In the genomic region with DNA sequence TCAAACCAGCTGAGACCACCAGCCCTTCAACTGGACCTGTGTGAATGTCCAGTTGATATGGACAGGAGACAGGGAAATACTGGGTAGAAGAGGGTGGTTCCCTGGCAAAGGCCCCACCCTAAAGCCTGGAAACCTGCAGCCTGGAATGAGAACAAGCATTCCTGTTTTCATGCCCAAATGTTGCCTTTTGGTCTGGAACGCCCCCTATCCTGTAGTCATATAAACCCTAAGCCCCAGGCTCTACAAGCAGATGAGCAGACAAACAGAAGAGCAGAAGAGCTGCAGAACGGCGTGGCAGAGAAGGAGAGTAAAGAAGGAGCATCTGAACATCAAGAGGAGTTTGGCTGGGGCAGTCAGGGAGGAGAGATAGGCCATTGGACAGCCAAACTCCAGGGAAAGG, we compare ENCODE assay signal across 22 cellular contexts. TPM values are rescaled to one million over a fixed set of nuclear protein-coding genes. Genes with fewer than 3 reads are reported as not detected.
DNase-seq lines count a peak whose midpoint lies in the region; ATAC-seq and TF ChIP-seq lines count a peak whose summit lies in the region.
"Had no signal": no experiment of that assay in that cellular context is flagged by ENCODE, and none has a peak within 500 bp of the region (broad histone marks: within the 10 kb centered on the region; RNA-seq: fewer than 3 reads in every experiment).

No MANE protein-coding gene starts in this region.

- H3K9me3 ChIP-seq in Loucy (ENCODE audit: insufficient read depth, low read depth, low read length) = no peaks in the 10 kb centered on the region
- H3K9me3 ChIP-seq in spleen = no peaks in the 10 kb centered on the region
- no peaks in the 10 kb centered on the region for H3K9me3 ChIP-seq in heart right ventricle
- H3K9me3 ChIP-seq: A549 had no signal

- peaks cover 11% of the 10 kb centered on the region for H3F3A ChIP-seq in Loucy (ENCODE audit: low read depth)

- no peak for TF ChIP-seq CTCF in Loucy (conservative IDR thresholded peaks at IDR 0.05; ENCODE audit: low read length)
- no peak for TF ChIP-seq CTCF in spleen (IDR thresholded peaks at IDR 0.05 in 8 of 11, conservative IDR thresholded peaks at IDR 0.05 in 3 of 11)
- TF ChIP-seq CTCF in heart right ventricle (IDR thresholded peaks at IDR 0.05) = no peak

- intact Hi-C loops in spleen (cut with DNase I; ENCODE audit: low total_unique reads) (loop anchor here (2.0 kb wide), 1 partner anchor 37 kb away; no protein-coding TSS in a partner anchor), heart right ventricle (cut with DNase I) (no loop called here)

- H3K4me3 Mint-ChIP-seq in activated naive CD4-positive, alpha-beta T cell treated with anti-CD3 and anti-CD28 coated beads, Interleukin-2, amount 10 ng/mL, durations not matched to agents 7 days and 5 days = no peak overlapping the region
- H3K4me3 Mint-ChIP-seq in activated naive CD8-positive, alpha-beta T cell treated with anti-CD3 and anti-CD28 coated beads for 36 hours = no peak overlapping the region

- WGBS in spleen, 5 donors = 89 to 95% (median 91%) methylated on average over 3 of the region's 3 CpGs
- 88 to 90% methylated on average over 3 of the region's 3 CpGs for WGBS in heart right ventricle, 2 donors

- H3K9ac ChIP-seq in Loucy (ENCODE audit: low read depth, low read length, poor library complexity, severe bottlenecking) = peak overlapping the region; percentile 91

- peaks cover 22% of the 10 kb centered on the region for H3K79me2 ChIP-seq in Loucy (ENCODE audit: insufficient read depth, low read length)

- H3K27ac ChIP-seq in spleen (peak overlapping the region in 7 of 8 donors; percentile 21 to 96 (median 91)), heart right ventricle (peak overlapping the region in 4 of 10 donors; percentile 14 to 82 (median 76))
- H3K27ac ChIP-seq: A549 had no signal

- H3K27me3 ChIP-seq in Loucy (ENCODE audit: insufficient read depth, low read length, poor library complexity, severe bottlenecking) (no peaks in the 10 kb centered on the region), spleen (replicated peaks in 1 of 7) (no peaks in the 10 kb centered on the region), heart right ventricle (no peaks in the 10 kb centered on the region)

- no peaks in the 10 kb centered on the region for H4K20me1 ChIP-seq in Loucy (ENCODE audit: insufficient read depth, low read length, poor library complexity, severe bottlenecking)

- peak overlapping the region; percentile 60 for H3K27ac Mint-ChIP-seq in activated naive CD4-positive, alpha-beta T cell treated with anti-CD3 and anti-CD28 coated beads, Interleukin-2, amount 10 ng/mL, durations not matched to agents 7 days and 5 days
- H3K27ac Mint-ChIP-seq in activated naive CD8-positive, alpha-beta T cell treated with anti-CD3 and anti-CD28 coated beads for 36 hours = peak overlapping the region; percentile 29

- H3K4me1 Mint-ChIP-seq in activated naive CD4-positive, alpha-beta T cell treated with anti-CD3 and anti-CD28 coated beads, Interleukin-2, amount 10 ng/mL, durations not matched to agents 7 days and 5 days = peaks cover 64% of the 10 kb centered on the region
- peaks cover 57% of the 10 kb centered on the region for H3K4me1 Mint-ChIP-seq in activated naive CD8-positive, alpha-beta T cell treated with anti-CD3 and anti-CD28 coated beads for 36 hours

- no peak for DNase-seq in activated naive CD4-positive, alpha-beta T cell treated with anti-CD3 and anti-CD28 coated beads, Interleukin-2, amount 10 ng/mL, durations not matched to agents 7 days and 5 days
- DNase-seq in activated naive CD4-positive, alpha-beta T cell treated with anti-CD3 and anti-CD28 coated beads, Interleukin-2, amount 50 U/mL, for 16 hours = no peak
- no peak for DNase-seq in activated naive CD8-positive, alpha-beta T cell treated with anti-CD3 and anti-CD28 coated beads for 36 hours
- DNase-seq in spleen (no peak), OCI-M2 (lab: John Stamatoyannopoulos, UW; ENCODE audit: unreplicated experiment) (no peak), mucosa of gallbladder (ENCODE audit: low spot score) (no peak), heart right ventricle (no peak)
- DNase-seq: activated CD4-positive, alpha-beta T cell treated with anti-CD3 and anti-CD28 coated beads, Interleukin-2, amount 50 U/mL, for 1 hour; activated T-cell treated with anti-CD3 and anti-CD28 coated beads, Interleukin-2, amount 50 U/mL, for 1 hour; DMS79; effector memory CD4-positive, alpha-beta T cell; head of caudate nucleus; IMR-90; NCI-H2029; NCI-H446; posterior cingulate gyrus; RPMI8226; stimulated activated CD4-positive, alpha-beta T cell treated with anti-CD3 and anti-CD28 coated beads, Interleukin-4, amount 100 ng/mL, for 1 hour had no signal

- TF ChIP-seq POLR2A in spleen (IDR thresholded peaks at IDR 0.05) = no peak

- peaks cover 86% of the 10 kb centered on the region for H3K4me1 ChIP-seq in Loucy (ENCODE audit: insufficient read depth, low read length, poor library complexity, severe bottlenecking)
- H3K4me1 ChIP-seq in spleen = peaks cover 56 to 99% (median 86%) of the 10 kb centered on the region in 6 donors
- H3K4me1 ChIP-seq in heart right ventricle = peaks cover 3 to 99% (median 60%) of the 10 kb centered on the region in 9 donors
- H3K4me1 ChIP-seq: A549 had no signal

- 0 out of 2 replicates have a peak overlapping the region, but pooled peaks have one; percentile 47 for H2AFZ ChIP-seq in Loucy (ENCODE audit: low read length)

- no peaks in the 10 kb centered on the region for H3K36me3 ChIP-seq in Loucy (ENCODE audit: insufficient read depth, low read length)
- H3K36me3 ChIP-seq in spleen = no peaks in the 10 kb centered on the region
- no peaks in the 10 kb centered on the region for H3K36me3 ChIP-seq in heart right ventricle

- peak overlapping the region; percentile 41 for H3K4me2 ChIP-seq in Loucy (ENCODE audit: low read depth, low read length, poor library complexity, severe bottlenecking)
- H3K4me2 ChIP-seq: A549 had no signal

- ATAC-seq in heart right ventricle = no peak

- no peaks in the 10 kb centered on the region for H3K9me2 ChIP-seq in Loucy (replicated peaks; ENCODE audit: low read depth, low read length)

- H3K4me3 ChIP-seq in Loucy (ENCODE audit: low read length, poor library complexity, severe bottlenecking) = peak overlapping the region; percentile 5
- H3K4me3 ChIP-seq in spleen = no peak overlapping the region
- H3K4me3 ChIP-seq in heart right ventricle = no peak overlapping the region
- H3K4me3 ChIP-seq: A549, skin epidermis had no signal

- peaks cover 1% of the 10 kb centered on the region for H3K36me3 Mint-ChIP-seq in activated naive CD4-positive, alpha-beta T cell treated with anti-CD3 and anti-CD28 coated beads, Interleukin-2, amount 10 ng/mL, durations not matched to agents 7 days and 5 days
- H3K36me3 Mint-ChIP-seq in activated naive CD8-positive, alpha-beta T cell treated with anti-CD3 and anti-CD28 coated beads for 36 hours = no peaks in the 10 kb centered on the region
- H3K36me3 Mint-ChIP-seq: activated naive CD4-positive, alpha-beta T cell treated with anti-CD3 and anti-CD28 coated beads, Interleukin-2, amount 50 U/mL, for 24 hours had no signal

- no peaks in the 10 kb centered on the region for H3K27me3 Mint-ChIP-seq in activated naive CD4-positive, alpha-beta T cell treated with anti-CD3 and anti-CD28 coated beads, Interleukin-2, amount 10 ng/mL, durations not matched to agents 7 days and 5 days
- no peaks in the 10 kb centered on the region for H3K27me3 Mint-ChIP-seq in activated naive CD8-positive, alpha-beta T cell treated with anti-CD3 and anti-CD28 coated beads for 36 hours
- H3K27me3 Mint-ChIP-seq: activated naive CD4-positive, alpha-beta T cell treated with anti-CD3 and anti-CD28 coated beads, Interleukin-2, amount 50 U/mL, for 24 hours had no signal

- CTCF ChIA-PET in activated naive CD4-positive, alpha-beta T cell treated with anti-CD3 and anti-CD28 coated beads, Interleukin-2, amount 10 ng/mL, durations not matched to agents 7 days and 5 days (lab: Charles Lee) = interaction anchor here (2.0 kb wide), 1 partner anchor 16 kb away, joined by 9 read pairs; no protein-coding TSS in a partner anchor

- no peaks in the 10 kb centered on the region for H3K9me3 Mint-ChIP-seq in activated naive CD4-positive, alpha-beta T cell treated with anti-CD3 and anti-CD28 coated beads, Interleukin-2, amount 10 ng/mL, durations not matched to agents 7 days and 5 days
- H3K9me3 Mint-ChIP-seq in activated naive CD8-positive, alpha-beta T cell treated with anti-CD3 and anti-CD28 coated beads for 36 hours = no peaks in the 10 kb centered on the region
- H3K9me3 Mint-ChIP-seq: activated naive CD4-positive, alpha-beta T cell treated with anti-CD3 and anti-CD28 coated beads, Interleukin-2, amount 50 U/mL, for 24 hours had no signal

RNA-seq across cellular contexts. Expression of gene SYPL1, which starts 38.4 kb away (rescaled TPM):
- 10 to 100 TPM; 41.6 to 42.8 TPM for total RNA-seq in activated naive CD8-positive, alpha-beta T cell treated with anti-CD3 and anti-CD28 coated beads for 36 hours
- total RNA-seq in spleen = 100 to 1,000 TPM in 2 of 7 donors, 10 to 100 TPM in 5; 72.8 to 113 (median 95.3) TPM
- 10 to 100 TPM; 49.9 to 79.0 (median 67.3) TPM for polyA plus RNA-seq in spleen
- 116 TPM for total RNA-seq in mucosa of gallbladder
- 100 to 1,000 TPM in 1 of 10 donors, 10 to 100 TPM in 9; 63.9 to 121 (median 80.9) TPM for total RNA-seq in heart right ventricle
- 10 to 100 TPM; 58.5 to 59.9 TPM for polyA plus RNA-seq in heart right ventricle
